ENCODE assay signal across 13 cellular contexts in genomic region chr11:12139144-12139881, GRCh38. TPM values are rescaled to one million over a fixed set of nuclear protein-coding genes. Genes with fewer than 3 reads are reported as not detected.
DNase-seq lines count a peak whose midpoint lies in the region; ATAC-seq lines count a peak whose summit lies in the region.
"Had no signal": no experiment of that assay in that cellular context is flagged by ENCODE, and none has a peak within 500 bp of the region (broad histone marks: within the 10 kb centered on the region; RNA-seq: fewer than 3 reads in every experiment).

No MANE protein-coding gene starts in this region.

- peaks cover 2% of the 10 kb centered on the region for H3K4me1 Mint-ChIP-seq in stimulated activated memory B cell treated with anti-CD40 and anti-IgM and Interleukin-4, amounts not matched to agents 10 μg/mL and 1 μg/mL and 100 μg/mL, for 72 hours

- no peaks in the 10 kb centered on the region for H3K9me3 Mint-ChIP-seq in stimulated activated memory B cell treated with anti-CD40 and anti-IgM and Interleukin-4, amounts not matched to agents 10 μg/mL and 1 μg/mL and 100 μg/mL, for 72 hours

- no peak overlapping the region for H3K27ac Mint-ChIP-seq in stimulated activated memory B cell treated with anti-CD40 and anti-IgM and Interleukin-4, amounts not matched to agents 10 μg/mL and 1 μg/mL and 100 μg/mL, for 72 hours
- H3K27ac Mint-ChIP-seq: activated naive CD8-positive, alpha-beta T cell treated with anti-CD3 and anti-CD28 coated beads, Interleukin-2, amount 50 U/mL, for 24 hours; progenitor cell of endocrine pancreas had no signal

- peaks cover 25% of the 10 kb centered on the region for H3K27me3 Mint-ChIP-seq in stimulated activated memory B cell treated with anti-CD40 and anti-IgM and Interleukin-4, amounts not matched to agents 10 μg/mL and 1 μg/mL and 100 μg/mL, for 72 hours
- H3K27me3 Mint-ChIP-seq: activated naive CD8-positive, alpha-beta T cell treated with anti-CD3 and anti-CD28 coated beads, Interleukin-2, amount 50 U/mL, for 24 hours; progenitor cell of endocrine pancreas had no signal

- H3K4me3 Mint-ChIP-seq in stimulated activated memory B cell treated with anti-CD40 and anti-IgM and Interleukin-4, amounts not matched to agents 10 μg/mL and 1 μg/mL and 100 μg/mL, for 72 hours: no peak overlapping the region
- H3K4me3 Mint-ChIP-seq: activated naive CD8-positive, alpha-beta T cell treated with anti-CD3 and anti-CD28 coated beads, Interleukin-2, amount 50 U/mL, for 24 hours had no signal

- no peak for ATAC-seq in stimulated activated memory B cell treated with anti-CD40 and anti-IgM and Interleukin-4, amounts not matched to agents 10 μg/mL and 1 μg/mL and 100 μg/mL, for 72 hours
- ATAC-seq in HG02678 (IDR thresholded peaks at IDR 0.05; ENCODE audit: unreplicated experiment): no peak

- no peaks in the 10 kb centered on the region for H3K36me3 Mint-ChIP-seq in stimulated activated memory B cell treated with anti-CD40 and anti-IgM and Interleukin-4, amounts not matched to agents 10 μg/mL and 1 μg/mL and 100 μg/mL, for 72 hours

- peak; percentile 84 for DNase-seq in H4 (ENCODE audit: low spot score)
- peak; percentile 85 for DNase-seq in astrocyte of the hippocampus (ENCODE audit: low read depth, low spot score)
- peak; percentile 81 for DNase-seq in hepatic stellate cell (ENCODE audit: low spot score)
- peak; percentile 88 for DNase-seq in smooth muscle cell of the brain vasculature (ENCODE audit: low read depth, low spot score)
- no peak for DNase-seq in amniotic stem cell (lab: John Stamatoyannopoulos, UW)
- DNase-seq in SIG-M5 treated with dmso at 0.1 percent for 504 hours (lab: John Stamatoyannopoulos, UW; ENCODE audit: unreplicated experiment): no peak
- DNase-seq: activated naive CD8-positive, alpha-beta T cell treated with anti-CD3 and anti-CD28 coated beads, Interleukin-2, amount 50 U/mL, for 24 hours; DMS 273 treated with DMSO at 0.1 percent for 48 hours; stimulated activated naive CD4-positive, alpha-beta T cell treated with Interleukin-2 at 50 U/mL for 16 hours; WERI-Rb-1 had no signal

RNA-seq across cellular contexts. Expression of gene MICAL2, which starts 28.9 kb away (rescaled TPM):
- total RNA-seq in H4 (2014; rRNA removed; shearing (Covaris generic)): 52.1 and 53.4 TPM in 2 replicates

Comparison
In these comparisons a context has a peak if more than half of its experiments do, and no peak if none do; other contexts are left out.
1. DNase-seq: peak in H4 (single experiment), astrocyte of the hippocampus (single experiment), hepatic stellate cell (single experiment) and smooth muscle cell of the brain vasculature (single experiment); none in amniotic stem cell (single experiment) and SIG-M5 treated with dmso at 0.1 percent for 504 hours (single experiment).